Comparison of ENCODE assay signal across 26 cellular contexts in the genomic region with DNA sequence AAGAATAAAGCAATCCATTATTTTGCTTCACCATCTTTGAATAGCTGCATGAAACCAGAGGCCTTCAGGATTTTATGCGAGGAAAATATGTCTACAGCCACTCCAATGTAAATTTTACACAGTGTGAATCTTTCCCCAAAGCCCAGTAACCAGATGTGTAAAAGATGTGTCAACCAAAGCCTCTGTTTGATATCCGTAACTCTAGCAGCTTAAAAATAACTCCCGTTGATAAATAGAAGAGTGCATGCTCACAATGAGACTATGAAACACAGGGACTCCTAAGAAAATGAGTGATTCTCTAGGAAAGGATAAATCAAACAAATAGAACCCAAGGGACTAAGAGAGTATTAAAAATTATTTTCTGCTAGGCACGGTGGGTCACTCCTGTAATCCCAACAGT.
DNase-seq lines count a peak whose midpoint lies in the region; ATAC-seq and TF ChIP-seq lines count a peak whose summit lies in the region.
"Had no signal": no experiment of that assay in that cellular context is flagged by ENCODE, and none has a peak within 500 bp of the region (broad histone marks: within the 10 kb centered on the region; RNA-seq: fewer than 3 reads in every experiment).

No MANE protein-coding gene starts in this region.

- no peak for TF ChIP-seq CTCF in SK-N-SH (IDR thresholded peaks at IDR 0.05)
- no peak for TF ChIP-seq CTCF in heart left ventricle (IDR thresholded peaks at IDR 0.05)
- no peak for TF ChIP-seq CTCF in ascending aorta (IDR thresholded peaks at IDR 0.05)
- TF ChIP-seq CTCF in nephron (IDR thresholded peaks at IDR 0.05; ENCODE audit: unreplicated experiment in 3 of 3): no peak

- H3K36me3 ChIP-seq in SK-N-SH (replicated peaks in 1 of 2; ENCODE audit: control insufficient read depth in 1 of 2, insufficient read depth in 2 of 2, low read length in 1 of 2) (no peaks in the 10 kb centered on the region), heart left ventricle (no peaks in the 10 kb centered on the region), ascending aorta (no peaks in the 10 kb centered on the region)

- H3K4me1 Mint-ChIP-seq in nephron: peaks cover 13% of the 10 kb centered on the region
- H3K4me1 Mint-ChIP-seq: B cell; CD4-positive, alpha-beta memory T cell; CD4-positive, CD25-positive, alpha-beta regulatory T cell; CD8-positive, alpha-beta memory T cell had no signal

- WGBS in SK-N-SH (ENCODE audit: low lambda C conversion rate): 70% methylated on average over 4 of the region's 4 CpGs
- WGBS in heart left ventricle, 4 donors: 55 to 64% (median 60%) methylated on average over 4 of the region's 4 CpGs
- 63% methylated on average over 4 of the region's 4 CpGs for WGBS in right cardiac atrium

- H3K9me3 Mint-ChIP-seq in nephron: peaks cover 13% of the 10 kb centered on the region

- H3K79me2 ChIP-seq in SK-N-SH (ENCODE audit: insufficient read depth): no peaks in the 10 kb centered on the region

- ATAC-seq in SK-N-SH treated with all-trans-retinoic acid at 6 μM for 48 hours (no peak), heart left ventricle (peak in 3 of 4 donors; percentile 33 to 56 (median 47)), right cardiac atrium (no peak)
- ATAC-seq: A549, GM12878 had no signal

- 0 out of 2 replicates have a peak overlapping the region, but pooled peaks have one; percentile 6 for H2AFZ ChIP-seq in SK-N-SH (ENCODE audit: low read depth)

- peaks cover 15% of the 10 kb centered on the region for H3K27me3 Mint-ChIP-seq in nephron (ENCODE audit: low read depth)
- H3K27me3 Mint-ChIP-seq: B cell had no signal

- TF ChIP-seq RAD21 in SK-N-SH (IDR thresholded peaks at IDR 0.05; ENCODE audit: low read length): no peak

- H3F3A ChIP-seq in SK-N-SH (replicated peaks; ENCODE audit: insufficient read depth): no peaks in the 10 kb centered on the region

- H3K36me3 Mint-ChIP-seq in nephron (ENCODE audit: low read depth): peaks cover 6% of the 10 kb centered on the region
- H3K36me3 Mint-ChIP-seq: CD4-positive, alpha-beta memory T cell; CD4-positive, CD25-positive, alpha-beta regulatory T cell had no signal

- H3K9me3 ChIP-seq in SK-N-SH: no peaks in the 10 kb centered on the region
- H3K9me3 ChIP-seq in heart left ventricle: peaks cover 0 to 9% (median 0%) of the 10 kb centered on the region in 12 donors
- no peaks in the 10 kb centered on the region for H3K9me3 ChIP-seq in right cardiac atrium (ENCODE audit: control insufficient read depth, low read length)
- no peaks in the 10 kb centered on the region for H3K9me3 ChIP-seq in ascending aorta

- H3K9me2 ChIP-seq in SK-N-SH: no peaks in the 10 kb centered on the region

- H3K4me3 Mint-ChIP-seq in nephron: no peak overlapping the region
- H3K4me3 Mint-ChIP-seq: B cell; CD4-positive, alpha-beta memory T cell; CD4-positive, CD25-positive, alpha-beta regulatory T cell; CD8-positive, alpha-beta memory T cell had no signal

- no peak overlapping the region for H3K9ac ChIP-seq in SK-N-SH
- H3K9ac ChIP-seq: BLaER1 treated with 17β-estradiol and CSF1 and Interleukin-3, amounts not matched to agents 10 nM and 100 nM had no signal

- no peak overlapping the region for H3K4me2 ChIP-seq in SK-N-SH
- H3K4me2 ChIP-seq: A549; BLaER1 treated with 17β-estradiol and CSF1 and Interleukin-3, amounts not matched to agents 10 nM and 100 nM had no signal

- no peaks in the 10 kb centered on the region for H4K20me1 ChIP-seq in SK-N-SH (ENCODE audit: insufficient read depth)
- H4K20me1 ChIP-seq: BLaER1 treated with 17β-estradiol and CSF1 and Interleukin-3, amounts not matched to agents 10 nM and 100 nM had no signal

- H3K27me3 ChIP-seq in SK-N-SH (ENCODE audit: insufficient read depth) (no peaks in the 10 kb centered on the region), heart left ventricle (no peaks in the 10 kb centered on the region), right cardiac atrium (ENCODE audit: control insufficient read depth, insufficient read depth) (no peaks in the 10 kb centered on the region), ascending aorta (no peaks in the 10 kb centered on the region)
- H3K27me3 ChIP-seq: BLaER1 treated with 17β-estradiol and CSF1 and Interleukin-3, amounts not matched to agents 10 nM and 100 nM had no signal

- TF ChIP-seq POLR2A in heart left ventricle (IDR thresholded peaks at IDR 0.05): no peak

- H3K27ac ChIP-seq in SK-N-SH (ENCODE audit: low read depth in 2 of 2, low read length in 1 of 2) (no peak overlapping the region), heart left ventricle (peak overlapping the region in 3 of 12 donors; percentile 11 to 49 (median 20)), right cardiac atrium (ENCODE audit: low read length) (no peak overlapping the region), ascending aorta (peak overlapping the region; percentile 65 to 80)
- H3K27ac ChIP-seq: 22Rv1; A549; BLaER1 treated with 17β-estradiol and CSF1 and Interleukin-3, amounts not matched to agents 10 nM and 100 nM; C4-2B had no signal

- no peak for DNase-seq in SK-N-SH
- no peak for DNase-seq in heart left ventricle
- DNase-seq in right cardiac atrium: no peak
- DNase-seq in ascending aorta (ENCODE audit: low spot score in 2 of 2): no peak
- DNase-seq in stimulated activated CD4-positive, alpha-beta T cell treated with anti-CD3 and anti-CD28 coated beads, Interleukin-12 subunit alpha, Interleukin-12 subunit beta, amount 100 ng/mL, for 4 hours: no peak
- no peak for DNase-seq in effector CD8-positive, alpha-beta T cell (lab: John Stamatoyannopoulos, UW)
- DNase-seq: AML-193; CD4-positive, alpha-beta memory T cell; CD4-positive, CD25-positive, alpha-beta regulatory T cell; CD8-positive, alpha-beta memory T cell; COR-L47; DMS 273 treated with DMSO at 0.1 percent for 48 hours; DMS153; DMS53; DMS79; DND-41; EL; GDM1 had no signal

- TF ChIP-seq EP300 in SK-N-SH (IDR thresholded peaks at IDR 0.05; ENCODE audit: borderline replicate concordance in 1 of 2, low read depth in 1 of 2, low read length in 1 of 2): no peak

- POLR2A ChIA-PET in SK-N-SH (lab: Yijun Ruan, JAX): no interaction called here

- H3K4me1 ChIP-seq in SK-N-SH (ENCODE audit: control insufficient read depth in 1 of 2, insufficient read depth in 2 of 2, low read depth in 1 of 2, low read length in 1 of 2) (no peaks in the 10 kb centered on the region), heart left ventricle (peaks cover 0 to 14% (median 5%) of the 10 kb centered on the region in 12 donors), right cardiac atrium (ENCODE audit: control insufficient read depth, insufficient read depth, low read length) (no peaks in the 10 kb centered on the region), ascending aorta (peaks cover 0 to 6% of the 10 kb centered on the region in 2 donors)
- H3K4me1 ChIP-seq: A549; BLaER1 treated with 17β-estradiol and CSF1 and Interleukin-3, amounts not matched to agents 10 nM and 100 nM had no signal

- intact Hi-C loops in heart left ventricle (cut with DNase I) (no loop called here), right cardiac atrium (cut with DNase I) (no loop called here), ascending aorta (cut with DNase I) (no loop called here)

- H3K27ac Mint-ChIP-seq in nephron: peak overlapping the region in 2 of 3 experiments; percentile 44 to 58
- H3K27ac Mint-ChIP-seq: B cell; CD4-positive, alpha-beta memory T cell; CD4-positive, CD25-positive, alpha-beta regulatory T cell; CD8-positive, alpha-beta memory T cell had no signal

- CTCF ChIA-PET in SK-N-SH (lab: Yijun Ruan, JAX): no interaction called here

- no peak overlapping the region for H3K4me3 ChIP-seq in SK-N-SH (ENCODE audit: low read depth in 2 of 2, low read length in 1 of 2)
- no peak overlapping the region for H3K4me3 ChIP-seq in heart left ventricle
- no peak overlapping the region for H3K4me3 ChIP-seq in right cardiac atrium (ENCODE audit: low read length)
- H3K4me3 ChIP-seq in ascending aorta: no peak overlapping the region
- H3K4me3 ChIP-seq: A549; BLaER1 treated with 17β-estradiol and CSF1 and Interleukin-3, amounts not matched to agents 10 nM and 100 nM; GM12878 had no signal

TF ChIP-seq in SK-N-SH, 30 proteins besides CTCF, POLR2A, EP300 and RAD21 (continues in another document):
- TF ChIP-seq TEAD4 (IDR thresholded peaks at IDR 0.05; ENCODE audit: borderline replicate concordance, insufficient read depth) (no peak), FOXJ3 (CRISPR knock-in tag; IDR thresholded peaks at IDR 0.05) (no peak), RXRA (IDR thresholded peaks at IDR 0.05; ENCODE audit: borderline replicate concordance, low read depth) (no peak), POLR2AphosphoS5 (IDR thresholded peaks at IDR 0.05; ENCODE audit: low read depth, low read length) (no peak), ELF1 (IDR thresholded peaks at IDR 0.05) (no peak), MXI1 (IDR thresholded peaks at IDR 0.05; ENCODE audit: low read depth, low read length) (no peak), NRF1 (IDR thresholded peaks at IDR 0.05; ENCODE audit: low read depth, low read length) (no peak)
- TF ChIP-seq, protein P1, sequence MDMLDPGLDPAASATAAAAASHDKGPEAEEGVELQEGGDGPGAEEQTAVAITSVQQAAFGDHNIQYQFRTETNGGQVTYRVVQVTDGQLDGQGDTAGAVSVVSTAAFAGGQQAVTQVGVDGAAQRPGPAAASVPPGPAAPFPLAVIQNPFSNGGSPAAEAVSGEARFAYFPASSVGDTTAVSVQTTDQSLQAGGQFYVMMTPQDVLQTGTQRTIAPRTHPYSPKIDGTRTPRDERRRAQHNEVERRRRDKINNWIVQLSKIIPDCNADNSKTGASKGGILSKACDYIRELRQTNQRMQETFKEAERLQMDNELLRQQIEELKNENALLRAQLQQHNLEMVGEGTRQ (IDR thresholded peaks at IDR 0.05; ENCODE audit: borderline replicate concordance, low read depth, low read length): no peak

TF ChIP-seq in SK-N-SH treated with all-trans-retinoic acid at 6 μM for 48 hours, 23 proteins besides CTCF, POLR2A, EP300 and RAD21 (continues in another document):
- TF ChIP-seq ZNF565 (CRISPR knock-in tag; conservative IDR thresholded peaks at IDR 0.05; ENCODE audit: low read depth) (no peak), CSDC2 (CRISPR knock-in tag; IDR thresholded peaks at IDR 0.05) (no peak)
- TF ChIP-seq, protein P2, sequence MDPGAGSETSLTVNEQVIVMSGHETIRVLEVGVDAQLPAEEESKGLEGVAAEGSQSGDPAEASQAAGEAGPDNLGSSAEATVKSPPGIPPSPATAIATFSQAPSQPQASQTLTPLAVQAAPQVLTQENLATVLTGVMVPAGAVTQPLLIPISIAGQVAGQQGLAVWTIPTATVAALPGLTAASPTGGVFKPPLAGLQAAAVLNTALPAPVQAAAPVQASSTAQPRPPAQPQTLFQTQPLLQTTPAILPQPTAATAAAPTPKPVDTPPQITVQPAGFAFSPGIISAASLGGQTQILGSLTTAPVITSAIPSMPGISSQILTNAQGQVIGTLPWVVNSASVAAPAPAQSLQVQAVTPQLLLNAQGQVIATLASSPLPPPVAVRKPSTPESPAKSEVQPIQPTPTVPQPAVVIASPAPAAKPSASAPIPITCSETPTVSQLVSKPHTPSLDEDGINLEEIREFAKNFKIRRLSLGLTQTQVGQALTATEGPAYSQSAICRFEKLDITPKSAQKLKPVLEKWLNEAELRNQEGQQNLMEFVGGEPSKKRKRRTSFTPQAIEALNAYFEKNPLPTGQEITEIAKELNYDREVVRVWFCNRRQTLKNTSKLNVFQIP (CRISPR knock-in tag; IDR thresholded peaks at IDR 0.05; ENCODE audit: borderline replicate concordance, low read depth): no peak

Comparison
In these comparisons a context has a peak if more than half of its experiments do, and no peak if none do; other contexts are left out.
1. ATAC-seq: peak in heart left ventricle (3 of 4); none in SK-N-SH treated with all-trans-retinoic acid at 6 μM for 48 hours (single experiment) and right cardiac atrium (0 of 2).
2. H3K27ac ChIP-seq: peak in ascending aorta (2 of 2); none in SK-N-SH (0 of 2) and right cardiac atrium (single experiment).